In genomic region chr3:107235193-107235922, GRCh38 we compare ENCODE assay signal across 8 cellular contexts.
A peak's percentile ranks its signal among the peaks of the same experiment; 100 is the strongest.
DNase-seq lines count a peak whose midpoint lies in the region; ATAC-seq, FAIRE-seq and TF ChIP-seq lines count a peak whose summit lies in the region.

No MANE protein-coding gene starts in this region.

- FAIRE-seq in HTR-8/SVneo (lab: Jason Lieb, UNC) = no peak

- H3K4me3 ChIP-seq in HL-60 (replicated peaks; ENCODE audit: insufficient read depth, low read length) = peak overlapping the region; percentile 35
- H3K4me3 ChIP-seq in brain microvascular endothelial cell (ENCODE audit: low read depth, low read length) = peak overlapping the region; percentile 52

- peak overlapping the region; percentile 61 for H3K4me3 Mint-ChIP-seq in mesothelial cell of epicardium

- peak overlapping the region; percentile 92 for H3K27ac Mint-ChIP-seq in mesothelial cell of epicardium

- peaks cover 7% of the 10 kb centered on the region for H3K9me3 Mint-ChIP-seq in mesothelial cell of epicardium

- no peak for TF ChIP-seq POLR2A in GM18505 (IDR thresholded peaks at IDR 0.05; ENCODE audit: borderline replicate concordance, extremely low read depth, insufficient read depth, insufficient read length)

- peak; percentile 31 for DNase-seq in D341Med (ENCODE audit: low spot score)
- no peak for DNase-seq in HL-60 (ENCODE audit: low read depth in 1 of 2, low spot score in 1 of 2)
- peak; percentile 25 for DNase-seq in brain microvascular endothelial cell
- DNase-seq in mesothelial cell of epicardium (ENCODE audit: low spot score in 2 of 2, unreplicated experiment in 2 of 2) = no peak
- no peak for DNase-seq in HTR-8/SVneo (ENCODE audit: insufficient read length, low spot score)
- DNase-seq in activated effector memory CD4-positive, alpha-beta T cell treated with anti-CD3 and anti-CD28 coated beads, Interleukin-2, amount 50 U/mL, for 16 hours = no peak
- no peak for DNase-seq in NCI-H1694 (lab: John Stamatoyannopoulos, UW)

- H3K4me1 Mint-ChIP-seq in mesothelial cell of epicardium = peaks cover 51% of the 10 kb centered on the region

- no peaks in the 10 kb centered on the region for H3K36me3 ChIP-seq in brain microvascular endothelial cell (replicated peaks)

- no peak overlapping the region for H3K27ac ChIP-seq in HL-60 (replicated peaks)
- H3K27ac ChIP-seq in brain microvascular endothelial cell = peak overlapping the region; percentile 30

- peaks cover 8% of the 10 kb centered on the region for H3K36me3 Mint-ChIP-seq in mesothelial cell of epicardium

- no peaks in the 10 kb centered on the region for H3K27me3 Mint-ChIP-seq in mesothelial cell of epicardium (ENCODE audit: low read depth)

- ATAC-seq in GM18505 (IDR thresholded peaks at IDR 0.05; ENCODE audit: unreplicated experiment) = no peak

- TF ChIP-seq CTCF in HL-60 (IDR thresholded peaks at IDR 0.05; ENCODE audit: insufficient read depth, low read length) (no peak), brain microvascular endothelial cell (IDR thresholded peaks at IDR 0.05; ENCODE audit: low read depth, low read length, missing control alignments) (no peak), mesothelial cell of epicardium (IDR thresholded peaks at IDR 0.05; ENCODE audit: unreplicated experiment) (no peak)

- H3K27me3 ChIP-seq in HL-60 (ENCODE audit: insufficient read depth, poor library complexity, severe bottlenecking) (no peaks in the 10 kb centered on the region), brain microvascular endothelial cell (replicated peaks) (no peaks in the 10 kb centered on the region)

- in situ Hi-C loops in brain microvascular endothelial cell (cut with HindIII; ENCODE audit: low pct_ligation_motif_present, low sequenced_read_pairs) = no loop called here

Comparison
In these comparisons a context has a peak if more than half of its experiments do, and no peak if none do; other contexts are left out.
1. DNase-seq: peak in D341Med (single experiment) and brain microvascular endothelial cell (single experiment); none in HL-60 (0 of 2), mesothelial cell of epicardium (0 of 2), HTR-8/SVneo (single experiment), activated effector memory CD4-positive, alpha-beta T cell treated with anti-CD3 and anti-CD28 coated beads, Interleukin-2, amount 50 U/mL, for 16 hours (single experiment) and NCI-H1694 (single experiment).